ENCODE assay signal across 17 cellular contexts in the genomic region with DNA sequence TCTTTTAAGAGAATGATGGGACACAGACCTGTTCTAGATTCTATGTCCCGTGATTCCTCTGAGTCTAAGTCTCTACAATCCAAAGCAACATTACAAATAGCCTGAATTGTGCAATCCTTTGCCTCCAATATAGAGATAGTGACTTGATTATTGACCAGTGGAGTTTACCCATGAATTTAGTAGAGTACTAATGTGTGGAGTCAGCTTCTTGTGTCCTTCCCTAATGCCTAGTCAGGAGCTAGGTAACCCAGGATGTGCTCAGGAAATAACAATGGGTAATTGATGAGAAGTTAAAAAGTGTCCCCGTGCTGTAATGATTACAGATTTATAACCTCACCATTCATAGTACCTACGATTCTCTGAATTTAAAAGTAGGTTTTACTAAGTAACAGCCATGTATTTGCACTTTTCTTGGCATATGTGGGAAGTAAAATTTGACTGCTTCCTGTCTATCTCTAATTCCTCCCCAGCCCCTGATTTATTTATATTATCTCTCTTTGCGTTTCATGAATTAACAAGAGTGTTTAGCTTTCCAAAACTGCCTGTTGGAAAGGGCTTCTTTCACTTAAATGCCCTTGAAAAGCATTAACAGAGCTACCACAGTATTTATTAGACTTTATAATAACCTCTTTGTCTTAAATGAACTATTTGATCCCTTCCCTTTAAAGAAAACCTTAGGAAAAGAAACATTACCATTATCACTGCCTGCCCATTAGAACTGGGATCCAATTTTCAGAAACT. TPM values are rescaled to one million over a fixed set of nuclear protein-coding genes. Genes with fewer than 3 reads are reported as not detected.
DNase-seq lines count a peak whose midpoint lies in the region; ATAC-seq, FAIRE-seq and TF ChIP-seq lines count a peak whose summit lies in the region.
"Had no signal": no experiment of that assay in that cellular context is flagged by ENCODE, and none has a peak within 500 bp of the region (broad histone marks: within the 10 kb centered on the region; RNA-seq: fewer than 3 reads in every experiment).

No MANE protein-coding gene starts in this region.

- H3K9me3 Mint-ChIP-seq in activated CD4-positive, alpha-beta T cell treated with anti-CD3 and anti-CD28 coated beads, Interleukin-2, amount 10 ng/mL, durations not matched to agents 24 days and 14 days, result peaks cover 4% of the 10 kb centered on the region
- H3K9me3 Mint-ChIP-seq in activated T-helper 1 cell treated with anti-CD3 and anti-CD28 coated beads, Interleukin-12 subunit alpha, Interleukin-12 subunit beta, Interleukin-2, Interleukin-4 antibody, amounts not matched to agents 30 ng/mL and 10 ng/mL and 1 ng/mL, durations not matched to agents 14 hours and 24 hours and 36 hours, result no peaks in the 10 kb centered on the region

- no peak for ATAC-seq in HG02870 (IDR thresholded peaks at IDR 0.05; ENCODE audit: unreplicated experiment)
- ATAC-seq in HG03378 (IDR thresholded peaks at IDR 0.05; ENCODE audit: unreplicated experiment), result no peak
- ATAC-seq: foreskin keratinocyte had no signal

- H3K27me3 ChIP-seq in subcutaneous abdominal adipose tissue (ENCODE audit: control insufficient read depth in 5 of 5, insufficient read depth in 4 of 5, low read length in 5 of 5), result no peaks in the 10 kb centered on the region
- H3K27me3 ChIP-seq: foreskin keratinocyte, spleen, tibial artery had no signal

- no peak for TF ChIP-seq CTCF in kidney (IDR thresholded peaks at IDR 0.05; ENCODE audit: borderline replicate concordance, extremely low read depth, insufficient read depth)

- FAIRE-seq in kidney (lab: Jason Lieb, UNC), result no peak
- FAIRE-seq: D721Med had no signal

- peak overlapping the region; percentile 13 for H3K4me3 Mint-ChIP-seq in activated CD4-positive, alpha-beta T cell treated with anti-CD3 and anti-CD28 coated beads, Interleukin-2, amount 10 ng/mL, durations not matched to agents 24 days and 14 days
- no peak overlapping the region for H3K4me3 Mint-ChIP-seq in activated T-helper 1 cell treated with anti-CD3 and anti-CD28 coated beads, Interleukin-12 subunit alpha, Interleukin-12 subunit beta, Interleukin-2, Interleukin-4 antibody, amounts not matched to agents 30 ng/mL and 10 ng/mL and 1 ng/mL, durations not matched to agents 14 hours and 24 hours and 36 hours

- peaks cover 14 to 16% of the 10 kb centered on the region in 2 donors for H3K36me3 ChIP-seq in kidney (ENCODE audit: control insufficient read depth in 1 of 2, insufficient read depth in 2 of 2, low read length in 2 of 2)
- H3K36me3 ChIP-seq in subcutaneous abdominal adipose tissue (ENCODE audit: control insufficient read depth in 5 of 5, insufficient read depth in 5 of 5, low read length in 5 of 5), result peaks cover 5 to 49% (median 23%) of the 10 kb centered on the region in 5 donors

- peaks cover 16 to 32% of the 10 kb centered on the region in 2 donors for H3K4me1 ChIP-seq in kidney (ENCODE audit: control insufficient read depth in 1 of 2, insufficient read depth in 1 of 2, low read depth in 1 of 2, low read length in 2 of 2)
- H3K4me1 ChIP-seq in subcutaneous abdominal adipose tissue (ENCODE audit: control insufficient read depth in 5 of 5, insufficient read depth in 5 of 5, low read length in 5 of 5), result peaks cover 4 to 68% (median 45%) of the 10 kb centered on the region in 5 donors

- no peaks in the 10 kb centered on the region for H3K9me3 ChIP-seq in kidney (ENCODE audit: control insufficient read depth in 1 of 2, low read length in 2 of 2)
- H3K9me3 ChIP-seq in subcutaneous abdominal adipose tissue (ENCODE audit: control insufficient read depth in 5 of 5, low read length in 5 of 5), result no peaks in the 10 kb centered on the region
- H3K9me3 ChIP-seq: spleen, tibial artery had no signal

- H3K27ac ChIP-seq in kidney (ENCODE audit: low read depth in 2 of 2, low read length in 2 of 2), result peak overlapping the region; percentile 30 to 71
- H3K27ac ChIP-seq in subcutaneous abdominal adipose tissue (ENCODE audit: low read depth, low read length), result peak overlapping the region; percentile 55
- H3K27ac ChIP-seq: foreskin keratinocyte had no signal

- H3K4me1 Mint-ChIP-seq in activated CD4-positive, alpha-beta T cell treated with anti-CD3 and anti-CD28 coated beads, Interleukin-2, amount 10 ng/mL, durations not matched to agents 24 days and 14 days, result peaks cover 70% of the 10 kb centered on the region
- peaks cover 86% of the 10 kb centered on the region for H3K4me1 Mint-ChIP-seq in activated T-helper 1 cell treated with anti-CD3 and anti-CD28 coated beads, Interleukin-12 subunit alpha, Interleukin-12 subunit beta, Interleukin-2, Interleukin-4 antibody, amounts not matched to agents 30 ng/mL and 10 ng/mL and 1 ng/mL, durations not matched to agents 14 hours and 24 hours and 36 hours (ENCODE audit: low read depth)

- DNase-seq in activated CD4-positive, alpha-beta T cell treated with anti-CD3 and anti-CD28 coated beads, Interleukin-2, amount 10 ng/mL, durations not matched to agents 24 days and 14 days, result no peak
- DNase-seq in activated CD4-positive, alpha-beta T cell treated with anti-CD3 and anti-CD28 coated beads, Interleukin-2, amount 50 U/mL, for 4 hours, result no peak
- DNase-seq in activated T-helper 1 cell treated with anti-CD3 and anti-CD28 coated beads, Interleukin-12 subunit alpha, Interleukin-12 subunit beta, Interleukin-2, Interleukin-4 antibody, amounts not matched to agents 30 ng/mL and 10 ng/mL and 1 ng/mL, durations not matched to agents 14 hours and 24 hours and 36 hours (ENCODE audit: low spot score), result no peak
- DNase-seq in kidney, result no peak
- DNase-seq in MV-4-11 (lab: John Stamatoyannopoulos, UW), result no peak
- DNase-seq: ACHN; activated CD8-positive, alpha-beta memory T cell treated with anti-CD3 and anti-CD28 coated beads, Interleukin-2, amount 50 U/mL, for 4 hours; amniotic stem cell; foreskin keratinocyte; left cardiac atrium; NCI-H2029; spleen; tibial artery had no signal

- H3K27ac Mint-ChIP-seq in activated CD4-positive, alpha-beta T cell treated with anti-CD3 and anti-CD28 coated beads, Interleukin-2, amount 10 ng/mL, durations not matched to agents 24 days and 14 days, result peak overlapping the region; percentile 61
- H3K27ac Mint-ChIP-seq in activated T-helper 1 cell treated with anti-CD3 and anti-CD28 coated beads, Interleukin-12 subunit alpha, Interleukin-12 subunit beta, Interleukin-2, Interleukin-4 antibody, amounts not matched to agents 30 ng/mL and 10 ng/mL and 1 ng/mL, durations not matched to agents 14 hours and 24 hours and 36 hours, result peak overlapping the region; percentile 76

- H3K9ac ChIP-seq in kidney (ENCODE audit: low read length in 2 of 2) (no peak overlapping the region), subcutaneous abdominal adipose tissue (ENCODE audit: low read length in 5 of 5) (no peak overlapping the region)

- no peak overlapping the region for H3K4me3 ChIP-seq in kidney (ENCODE audit: low read length in 2 of 2)
- H3K4me3 ChIP-seq in subcutaneous abdominal adipose tissue (ENCODE audit: low read depth in 1 of 5, low read length in 5 of 5), result no peak overlapping the region
- H3K4me3 ChIP-seq: spleen, tibial artery had no signal

- intact Hi-C loops in activated CD4-positive, alpha-beta T cell treated with anti-CD3 and anti-CD28 coated beads, Interleukin-2, amount 10 ng/mL, durations not matched to agents 24 days and 14 days (cut with micrococcal nuclease), result loop anchor here (2.0 kb wide), 1 partner anchor 21 kb away; no protein-coding TSS in a partner anchor
- intact Hi-C loops in activated T-helper 1 cell treated with anti-CD3 and anti-CD28 coated beads, Interleukin-12 subunit alpha, Interleukin-12 subunit beta, Interleukin-2, Interleukin-4 antibody, amounts not matched to agents 30 ng/mL and 10 ng/mL and 1 ng/mL, durations not matched to agents 14 hours and 24 hours and 36 hours (cut with micrococcal nuclease), result loop anchor here (2.0 to 5.0 kb wide), 2 partner anchors 40 to 73 kb away; no protein-coding TSS in a partner anchor
- intact Hi-C loops in kidney (cut with DNase I), result no loop called here

- no peaks in the 10 kb centered on the region for H3K27me3 Mint-ChIP-seq in activated CD4-positive, alpha-beta T cell treated with anti-CD3 and anti-CD28 coated beads, Interleukin-2, amount 10 ng/mL, durations not matched to agents 24 days and 14 days
- H3K27me3 Mint-ChIP-seq in activated T-helper 1 cell treated with anti-CD3 and anti-CD28 coated beads, Interleukin-12 subunit alpha, Interleukin-12 subunit beta, Interleukin-2, Interleukin-4 antibody, amounts not matched to agents 30 ng/mL and 10 ng/mL and 1 ng/mL, durations not matched to agents 14 hours and 24 hours and 36 hours (ENCODE audit: insufficient read depth), result no peaks in the 10 kb centered on the region

- H3K36me3 Mint-ChIP-seq in activated CD4-positive, alpha-beta T cell treated with anti-CD3 and anti-CD28 coated beads, Interleukin-2, amount 10 ng/mL, durations not matched to agents 24 days and 14 days (ENCODE audit: low read depth), result peaks cover 71% of the 10 kb centered on the region
- H3K36me3 Mint-ChIP-seq in activated T-helper 1 cell treated with anti-CD3 and anti-CD28 coated beads, Interleukin-12 subunit alpha, Interleukin-12 subunit beta, Interleukin-2, Interleukin-4 antibody, amounts not matched to agents 30 ng/mL and 10 ng/mL and 1 ng/mL, durations not matched to agents 14 hours and 24 hours and 36 hours (ENCODE audit: low read depth), result peaks cover 68% of the 10 kb centered on the region

RNA-seq across cellular contexts. Expression of gene NEDD9, which starts 30.5 kb away (rescaled TPM):
- 31.9 and 36.9 TPM in 2 replicates for total RNA-seq in activated CD4-positive, alpha-beta T cell treated with anti-CD3 and anti-CD28 coated beads, Interleukin-2, amount 10 ng/mL, durations not matched to agents 24 days and 14 days
- 53.2 and 62.1 TPM in 2 replicates for total RNA-seq in activated T-helper 1 cell treated with anti-CD3 and anti-CD28 coated beads, Interleukin-12 subunit alpha, Interleukin-12 subunit beta, Interleukin-2, Interleukin-4 antibody, amounts not matched to agents 30 ng/mL and 10 ng/mL and 1 ng/mL, durations not matched to agents 14 hours and 24 hours and 36 hours
- total RNA-seq in kidney, result 101 TPM
- 19.2 TPM for polyA plus RNA-seq in kidney (ENCODE audit: insufficient read depth, low read depth, low replicate concordance)
